Comparison of ENCODE assay signal across 9 cellular contexts in genomic region chr3:171348121-171348520, GRCh38.
DNase-seq lines count a peak whose midpoint lies in the region; ATAC-seq and TF ChIP-seq lines count a peak whose summit lies in the region.
"Had no signal": no experiment of that assay in that cellular context is flagged by ENCODE, and none has a peak within 500 bp of the region (broad histone marks: within the 10 kb centered on the region; RNA-seq: fewer than 3 reads in every experiment).

No MANE protein-coding gene starts in this region.

- no peak overlapping the region for H3K18ac ChIP-seq in neuronal stem cell (ENCODE audit: low read length)

- no peaks in the 10 kb centered on the region for H3K36me3 ChIP-seq in mammary epithelial cell (ENCODE audit: insufficient read depth, low read length)
- no peaks in the 10 kb centered on the region for H3K36me3 ChIP-seq in neuronal stem cell (replicated peaks in 1 of 2; ENCODE audit: control insufficient read depth in 2 of 2, insufficient read depth in 2 of 2, low read length in 2 of 2)

- CTCF ChIA-PET in mammary epithelial cell (lab: Charles Lee; ENCODE audit: low non-redundant PET): interaction anchor here (0.6 kb wide), 1 partner anchor 488 kb away, joined by 4 read pairs; no protein-coding TSS in a partner anchor

- H3K36me3 Mint-ChIP-seq in activated naive CD4-positive, alpha-beta T cell treated with anti-CD3 and anti-CD28 coated beads, Interleukin-2, amount 50 U/mL, for 24 hours: peaks cover 26% of the 10 kb centered on the region

- H3K27me3 Mint-ChIP-seq in activated naive CD4-positive, alpha-beta T cell treated with anti-CD3 and anti-CD28 coated beads, Interleukin-2, amount 50 U/mL, for 24 hours: no peaks in the 10 kb centered on the region

- peak overlapping the region; percentile 48 for H3K4me2 ChIP-seq in mammary epithelial cell (ENCODE audit: insufficient read depth, low read depth, low read length)
- H3K4me2 ChIP-seq in neuronal stem cell (ENCODE audit: insufficient read depth, low read length, poor library complexity, severe bottlenecking): no peak overlapping the region

- no TSS peak for BruUV-seq in mammary epithelial cell (replicated peaks; lab: Mats Ljungman, UMichigan)

- H2AK5ac ChIP-seq in neuronal stem cell (ENCODE audit: low read depth, low read length): no peak overlapping the region

- DNase-seq in activated naive CD4-positive, alpha-beta T cell treated with anti-CD3 and anti-CD28 coated beads, Interleukin-2, amount 50 U/mL, for 16 hours: no peak
- DNase-seq in mammary epithelial cell (no peak), neuronal stem cell (ENCODE audit: low spot score) (no peak)
- DNase-seq in effector CD4-positive, alpha-beta T cell: no peak
- DNase-seq: cerebellar nuclear complex had no signal

- H2AFZ ChIP-seq in mammary epithelial cell (ENCODE audit: low read depth, low read length) (peak overlapping the region; percentile 10), neuronal stem cell (ENCODE audit: low read length) (no peak overlapping the region)

- H3K79me1 ChIP-seq in neuronal stem cell (ENCODE audit: low read depth, low read length): no peaks in the 10 kb centered on the region

- H3K27me3 ChIP-seq in mammary epithelial cell (ENCODE audit: insufficient read depth, low read length) (no peaks in the 10 kb centered on the region), neuronal stem cell (ENCODE audit: control insufficient read depth in 3 of 3, insufficient read depth in 3 of 3, low read depth in 1 of 3, low read length in 3 of 3) (no peaks in the 10 kb centered on the region)

- no peak overlapping the region for H2BK120ac ChIP-seq in neuronal stem cell (ENCODE audit: low read depth, low read length)

- H3K4me1 Mint-ChIP-seq in activated naive CD4-positive, alpha-beta T cell treated with anti-CD3 and anti-CD28 coated beads, Interleukin-2, amount 50 U/mL, for 24 hours: peaks cover 78% of the 10 kb centered on the region

- in situ Hi-C loops in mammary epithelial cell (cut with MboI; ENCODE audit: low sequenced_read_pairs in 2 of 2): no loop called here

- H4K8ac ChIP-seq in neuronal stem cell (ENCODE audit: low read depth, low read length): no peak overlapping the region

- no peak overlapping the region for H3K23ac ChIP-seq in neuronal stem cell (ENCODE audit: low read depth, low read length, poor library complexity)

- no peaks in the 10 kb centered on the region for H3K9me3 ChIP-seq in mammary epithelial cell (replicated peaks; ENCODE audit: insufficient read depth, low read length)
- H3K9me3 ChIP-seq in neuronal stem cell (replicated peaks in 1 of 2; ENCODE audit: control insufficient read depth in 2 of 2, insufficient read depth in 1 of 2, low read depth in 1 of 2, low read length in 2 of 2): peaks cover 0 to 4% of the 10 kb centered on the region in 2 donors

- H3K27ac ChIP-seq in mammary epithelial cell (ENCODE audit: insufficient read depth, low read depth, low read length) (no peak overlapping the region), temporal lobe (ENCODE audit: low read depth, low read length) (peak overlapping the region; percentile 33), neuronal stem cell (replicated peaks; ENCODE audit: low read length) (no peak overlapping the region)

- H4K91ac ChIP-seq in neuronal stem cell (ENCODE audit: low read depth, low read length, poor library complexity): no peak overlapping the region

- H2BK15ac ChIP-seq in neuronal stem cell (ENCODE audit: low read length): no peak overlapping the region

- H4K20me1 ChIP-seq in mammary epithelial cell (ENCODE audit: insufficient read depth, low read length): no peaks in the 10 kb centered on the region

- H3K9me3 Mint-ChIP-seq in activated naive CD4-positive, alpha-beta T cell treated with anti-CD3 and anti-CD28 coated beads, Interleukin-2, amount 50 U/mL, for 24 hours: peaks cover 11% of the 10 kb centered on the region

- no peak overlapping the region for H3K4ac ChIP-seq in neuronal stem cell (ENCODE audit: low read length)

- dilution Hi-C loops in mammary epithelial cell (cut with HindIII; ENCODE audit: low sequenced_read_pairs): no loop called here

- H3K9ac ChIP-seq in mammary epithelial cell (ENCODE audit: insufficient read depth, low read length) (no peak overlapping the region), neuronal stem cell (ENCODE audit: low read depth, low read length, poor library complexity) (no peak overlapping the region)

- TF ChIP-seq CTCF in mammary epithelial cell (conservative IDR thresholded peaks at IDR 0.05 in 1 of 2, IDR thresholded peaks at IDR 0.05 in 1 of 2; ENCODE audit: extremely low read depth in 1 of 2, insufficient read depth in 1 of 2, low read depth in 1 of 2, low read length in 2 of 2): no peak

- H3K4me1 ChIP-seq in mammary epithelial cell (ENCODE audit: insufficient read depth, low read length) (peaks cover 54% of the 10 kb centered on the region), neuronal stem cell (ENCODE audit: control insufficient read depth in 2 of 2, insufficient read depth in 1 of 2, low read depth in 1 of 2, low read length in 2 of 2) (peaks cover 1 to 16% of the 10 kb centered on the region in 2 donors)

- no peaks in the 10 kb centered on the region for H3K79me2 ChIP-seq in mammary epithelial cell (ENCODE audit: insufficient read depth, low read length)

- intact Hi-C loops in mammary epithelial cell (cut with micrococcal nuclease): no loop called here

- H2BK5ac ChIP-seq in neuronal stem cell (ENCODE audit: low read length): no peak overlapping the region

- H2BK12ac ChIP-seq in neuronal stem cell (ENCODE audit: low read length): no peak overlapping the region

- H3K4me3 ChIP-seq in mammary epithelial cell (replicated peaks in 1 of 3; ENCODE audit: insufficient read depth in 1 of 3, low read depth in 2 of 3, low read length in 3 of 3) (no peak overlapping the region), neuronal stem cell (ENCODE audit: low read length in 2 of 2) (no peak overlapping the region)

- H3K27ac Mint-ChIP-seq in activated naive CD4-positive, alpha-beta T cell treated with anti-CD3 and anti-CD28 coated beads, Interleukin-2, amount 50 U/mL, for 24 hours: peak overlapping the region; percentile 52

- H3K4me3 Mint-ChIP-seq in activated naive CD4-positive, alpha-beta T cell treated with anti-CD3 and anti-CD28 coated beads, Interleukin-2, amount 50 U/mL, for 24 hours: no peak overlapping the region

- no peak overlapping the region for H3K14ac ChIP-seq in neuronal stem cell (ENCODE audit: low read length)

- 10% methylated on average over 4 of the region's 4 CpGs for WGBS in mammary epithelial cell (ENCODE audit: low coverage, missing lambda C conversion rate)
- WGBS in neuronal stem cell (ENCODE audit: extremely low coverage in 2 of 2, insufficient read length in 2 of 2, insufficient replicate concordance in 1 of 2), 2 donors: no CpG with 5 or more reads among the region's 4 CpGs

- ATAC-seq in HG03135 (IDR thresholded peaks at IDR 0.05; ENCODE audit: unreplicated experiment): peak; percentile 16
- ATAC-seq in GM18519 (IDR thresholded peaks at IDR 0.05; ENCODE audit: low FRiP score, unreplicated experiment): no peak
